ENCODE assay signal across 22 cellular contexts in genomic region chr3:30469125-30469524, GRCh38.
DNase-seq lines count a peak whose midpoint lies in the region; ATAC-seq, FAIRE-seq and TF ChIP-seq lines count a peak whose summit lies in the region.
"Had no signal": no experiment of that assay in that cellular context is flagged by ENCODE, and none has a peak within 500 bp of the region (broad histone marks: within the 10 kb centered on the region; RNA-seq: fewer than 3 reads in every experiment).

No MANE protein-coding gene starts in this region.

- H3K4me3 ChIP-seq in ACC112 (ENCODE audit: low read depth, low read length) = no peak overlapping the region
- no peak overlapping the region for H3K4me3 ChIP-seq in Panc1 (ENCODE audit: low read depth in 2 of 2, low read length in 2 of 2)
- no peak overlapping the region for H3K4me3 ChIP-seq in astrocyte (ENCODE audit: insufficient read depth, low read depth, low read length)
- no peak overlapping the region for H3K4me3 ChIP-seq in colonic mucosa
- H3K4me3 ChIP-seq: BLaER1 treated with 17β-estradiol and CSF1 and Interleukin-3, amounts not matched to agents 10 nM and 100 nM had no signal

- in situ Hi-C loops in Panc1 (cut with HindIII; ENCODE audit: low pct_unique_long_range_greater_than_20kb, low sequenced_read_pairs) = no loop called here

- no peak for FAIRE-seq in astrocyte (lab: Jason Lieb, UNC)
- FAIRE-seq: A204.1, D721Med, G401.6, GM12891, GM19239 had no signal

- H3K27ac Mint-ChIP-seq in astrocyte (ENCODE audit: unreplicated experiment) = no peak overlapping the region
- no peak overlapping the region for H3K27ac Mint-ChIP-seq in activated naive CD4-positive, alpha-beta T cell treated with anti-CD3 and anti-CD28 coated beads, Interleukin-2, amount 10 ng/mL, durations not matched to agents 7 days and 5 days
- H3K27ac Mint-ChIP-seq: B cell; CD4-positive, alpha-beta T cell; CD8-positive, alpha-beta T cell had no signal

- CTCF ChIA-PET in Panc1 (lab: Charles Lee) = no interaction called here
- CTCF ChIA-PET in activated naive CD4-positive, alpha-beta T cell treated with anti-CD3 and anti-CD28 coated beads, Interleukin-2, amount 10 ng/mL, durations not matched to agents 7 days and 5 days (lab: Charles Lee) = no interaction called here

- H3K4me1 ChIP-seq in ACC112 (ENCODE audit: control insufficient read depth, insufficient read depth, low read length, unreplicated experiment) (peaks cover 39% of the 10 kb centered on the region), Panc1 (ENCODE audit: control insufficient read depth, insufficient read depth, low read length) (no peaks in the 10 kb centered on the region), astrocyte (ENCODE audit: insufficient read depth, low read length) (peaks cover 3% of the 10 kb centered on the region), colonic mucosa (no peaks in the 10 kb centered on the region)
- H3K4me1 ChIP-seq: Caco-2 had no signal

- H3K4me1 Mint-ChIP-seq in astrocyte (ENCODE audit: low read depth, unreplicated experiment) = peaks cover 27% of the 10 kb centered on the region
- H3K4me1 Mint-ChIP-seq in activated naive CD4-positive, alpha-beta T cell treated with anti-CD3 and anti-CD28 coated beads, Interleukin-2, amount 10 ng/mL, durations not matched to agents 7 days and 5 days = no peaks in the 10 kb centered on the region

- intact Hi-C loops in Panc1 (cut with micrococcal nuclease; ENCODE audit: unreplicated experiment) (no loop called here), colonic mucosa (cut with DNase I) (no loop called here)

- no peak overlapping the region for H3K9ac ChIP-seq in astrocyte (ENCODE audit: low read length)
- no peak overlapping the region for H3K9ac ChIP-seq in colonic mucosa (ENCODE audit: low read depth in 2 of 2, low read length in 2 of 2)
- H3K9ac ChIP-seq: BLaER1 treated with 17β-estradiol and CSF1 and Interleukin-3, amounts not matched to agents 10 nM and 100 nM had no signal

- no peak overlapping the region for H3K27ac ChIP-seq in ACC112 (ENCODE audit: low read depth, low read length)
- peak overlapping the region; percentile 39; the same call in 1 of the 2 replicates for H3K27ac ChIP-seq in Panc1 (ENCODE audit: low read length)
- H3K27ac ChIP-seq in astrocyte (ENCODE audit: low read depth, low read length) = no peak overlapping the region
- no peak overlapping the region for H3K27ac ChIP-seq in colonic mucosa
- H3K27ac ChIP-seq: BLaER1 treated with 17β-estradiol and CSF1 and Interleukin-3, amounts not matched to agents 10 nM and 100 nM; C4-2B had no signal

- H3K4me2 ChIP-seq in astrocyte (ENCODE audit: low read length) = no peak overlapping the region
- H3K4me2 ChIP-seq: BLaER1 treated with 17β-estradiol and CSF1 and Interleukin-3, amounts not matched to agents 10 nM and 100 nM had no signal

- H3K79me2 ChIP-seq in ACC112 (ENCODE audit: control insufficient read depth, insufficient read depth, low read length, unreplicated experiment) = no peaks in the 10 kb centered on the region
- H3K79me2 ChIP-seq in astrocyte (ENCODE audit: insufficient read depth, low read length) = no peaks in the 10 kb centered on the region

- POLR2A ChIA-PET in Panc1 (lab: Charles Lee) = no interaction called here

- no TSS peak for BruUV-seq in Panc1 (replicated peaks; lab: Mats Ljungman, UMichigan)

- TF ChIP-seq CTCF in Panc1 (IDR thresholded peaks at IDR 0.05) (no peak), astrocyte (IDR thresholded peaks at IDR 0.05; ENCODE audit: insufficient read depth, low read depth, low read length) (no peak), colonic mucosa (IDR thresholded peaks at IDR 0.05) (no peak)

- DNase-seq in Panc1 (ENCODE audit: low read depth, low spot score) = no peak
- peak; percentile 33 for DNase-seq in astrocyte (ENCODE audit: low read depth)
- no peak for DNase-seq in colonic mucosa
- no peak for DNase-seq in activated naive CD4-positive, alpha-beta T cell treated with anti-CD3 and anti-CD28 coated beads, Interleukin-2, amount 10 ng/mL, durations not matched to agents 7 days and 5 days
- DNase-seq in NK-92 (lab: John Stamatoyannopoulos, UW; ENCODE audit: unreplicated experiment) = no peak
- DNase-seq: 8988T; AML-193; Caco-2; Calu3; CD4-positive, alpha-beta T cell; CD8-positive, alpha-beta T cell; DMS79 treated with DMSO at 0.1 percent for 48 hours; GF-D8 had no signal

- H3K9me3 Mint-ChIP-seq in astrocyte (ENCODE audit: unreplicated experiment) = no peaks in the 10 kb centered on the region
- H3K9me3 Mint-ChIP-seq in activated naive CD4-positive, alpha-beta T cell treated with anti-CD3 and anti-CD28 coated beads, Interleukin-2, amount 10 ng/mL, durations not matched to agents 7 days and 5 days = peaks cover 4% of the 10 kb centered on the region

- H3K36me3 Mint-ChIP-seq in astrocyte (ENCODE audit: low read depth, unreplicated experiment) = no peaks in the 10 kb centered on the region
- no peaks in the 10 kb centered on the region for H3K36me3 Mint-ChIP-seq in activated naive CD4-positive, alpha-beta T cell treated with anti-CD3 and anti-CD28 coated beads, Interleukin-2, amount 10 ng/mL, durations not matched to agents 7 days and 5 days

- H3K9me3 ChIP-seq in Panc1 (ENCODE audit: control insufficient read depth, insufficient read depth, low read depth, low read length) (no peaks in the 10 kb centered on the region; the same call in 1 of the 2 replicates), astrocyte (ENCODE audit: insufficient read depth, low read depth, low read length) (no peaks in the 10 kb centered on the region), colonic mucosa (no peaks in the 10 kb centered on the region)
- H3K9me3 ChIP-seq: Caco-2 had no signal

- no peaks in the 10 kb centered on the region for H3K27me3 Mint-ChIP-seq in astrocyte (ENCODE audit: low read depth, unreplicated experiment)
- H3K27me3 Mint-ChIP-seq in activated naive CD4-positive, alpha-beta T cell treated with anti-CD3 and anti-CD28 coated beads, Interleukin-2, amount 10 ng/mL, durations not matched to agents 7 days and 5 days = no peaks in the 10 kb centered on the region
- H3K27me3 Mint-ChIP-seq: B cell; CD4-positive, alpha-beta T cell had no signal

- peak overlapping the region; percentile 0 for H2AFZ ChIP-seq in ACC112 (ENCODE audit: low read length, unreplicated experiment)
- H2AFZ ChIP-seq in astrocyte (ENCODE audit: low read depth, low read length) = no peak overlapping the region

- H3K36me3 ChIP-seq in ACC112 (ENCODE audit: insufficient read depth, low read length) (no peaks in the 10 kb centered on the region), Panc1 (ENCODE audit: control insufficient read depth, insufficient read depth, low read length) (no peaks in the 10 kb centered on the region), astrocyte (ENCODE audit: insufficient read depth, low read length) (no peaks in the 10 kb centered on the region), colonic mucosa (no peaks in the 10 kb centered on the region)
- H3K36me3 ChIP-seq: BLaER1 treated with 17β-estradiol and CSF1 and Interleukin-3, amounts not matched to agents 10 nM and 100 nM had no signal

- ATAC-seq in Panc1 = no peak
- ATAC-seq: CD8-positive, alpha-beta T cell had no signal

- H3K4me3 Mint-ChIP-seq in astrocyte (ENCODE audit: unreplicated experiment) = no peak overlapping the region
- H3K4me3 Mint-ChIP-seq in activated naive CD4-positive, alpha-beta T cell treated with anti-CD3 and anti-CD28 coated beads, Interleukin-2, amount 10 ng/mL, durations not matched to agents 7 days and 5 days = no peak overlapping the region
- H3K4me3 Mint-ChIP-seq: B cell; CD4-positive, alpha-beta T cell; CD8-positive, alpha-beta T cell had no signal

- H3K27me3 ChIP-seq in ACC112 (ENCODE audit: insufficient read depth, low read length) (no peaks in the 10 kb centered on the region), Panc1 (ENCODE audit: control insufficient read depth, insufficient read depth, low read length) (no peaks in the 10 kb centered on the region), astrocyte (ENCODE audit: insufficient read depth, low read length) (no peaks in the 10 kb centered on the region), colonic mucosa (no peaks in the 10 kb centered on the region)
- H3K27me3 ChIP-seq: BLaER1 treated with 17β-estradiol and CSF1 and Interleukin-3, amounts not matched to agents 10 nM and 100 nM had no signal

- no peaks in the 10 kb centered on the region for H4K20me1 ChIP-seq in astrocyte (ENCODE audit: insufficient read depth, low read length)
- H4K20me1 ChIP-seq: BLaER1 treated with 17β-estradiol and CSF1 and Interleukin-3, amounts not matched to agents 10 nM and 100 nM had no signal
